Comparison of ENCODE assay signal across 10 cellular contexts in the genomic region with DNA sequence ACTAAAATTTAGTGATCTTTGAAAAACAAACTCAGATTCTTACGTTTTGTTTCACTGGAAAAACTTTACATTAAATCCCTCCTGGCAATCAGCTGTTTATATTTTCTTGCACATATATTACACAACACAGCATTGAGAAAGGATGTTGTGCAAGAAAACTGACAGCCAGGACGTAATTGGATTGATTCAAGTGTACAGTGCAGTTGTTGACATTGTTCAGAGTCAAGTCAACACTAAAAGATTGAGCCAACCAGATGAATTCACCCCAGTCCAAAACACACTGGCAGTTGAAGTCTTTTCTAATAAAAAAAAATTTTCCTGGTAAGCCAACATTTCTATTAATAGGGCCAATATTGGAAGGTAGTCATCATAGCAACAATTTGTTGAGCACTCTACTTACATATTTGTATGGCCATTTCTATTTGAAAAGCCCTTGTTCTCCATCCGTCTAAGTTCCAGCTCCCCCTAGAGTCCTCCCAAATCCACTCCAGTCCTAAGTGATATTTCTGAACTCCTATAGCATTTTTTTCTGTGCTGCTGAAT. TPM values are rescaled to one million over a fixed set of nuclear protein-coding genes. Genes with fewer than 3 reads are reported as not detected.
A peak's percentile ranks its signal among the peaks of the same experiment; 100 is the strongest.
DNase-seq lines count a peak whose midpoint lies in the region; ATAC-seq and TF ChIP-seq lines count a peak whose summit lies in the region.
"Had no signal": no experiment of that assay in that cellular context is flagged by ENCODE, and none has a peak within 500 bp of the region (broad histone marks: within the 10 kb centered on the region; RNA-seq: fewer than 3 reads in every experiment).

No MANE protein-coding gene starts in this region.

- intact Hi-C loops in right lobe of liver (cut with DNase I): no loop called here

- peak; percentile 43 for TF ChIP-seq CTCF in BE2C (IDR thresholded peaks at IDR 0.05; ENCODE audit: low read depth, low read length)
- no peak for TF ChIP-seq CTCF in WTC11 (IDR thresholded peaks at IDR 0.05)
- peak; percentile 32 to 54 (median 42) for TF ChIP-seq CTCF in right lobe of liver (IDR thresholded peaks at IDR 0.05)

- POLR2A ChIA-PET in WTC11 (lab: Charles Lee): no interaction called here

- H3K9me3 ChIP-seq in BE2C (no peaks in the 10 kb centered on the region), right lobe of liver (no peaks in the 10 kb centered on the region)
- H3K9me3 ChIP-seq: SJSA1 had no signal

- H3K9me3 Mint-ChIP-seq in WTC11: peaks cover 6% of the 10 kb centered on the region; the same call in 1 of the 2 replicates

- H3K27ac ChIP-seq in right lobe of liver: peak overlapping the region; percentile 75 to 93 (median 89)
- H3K27ac ChIP-seq: SJSA1 had no signal

- H3K27me3 Mint-ChIP-seq in WTC11 (ENCODE audit: low read depth): no peaks in the 10 kb centered on the region; the same call in 1 of the 2 replicates

- no peaks in the 10 kb centered on the region for H3K4me1 Mint-ChIP-seq in WTC11

- CTCF ChIA-PET in WTC11 (lab: Charles Lee): interaction anchor here (1.0 kb wide), 2 partner anchors 19 kb away, joined by 3 read pairs; no protein-coding TSS in a partner anchor

- H3K27me3 ChIP-seq in BE2C (peaks cover 20% of the 10 kb centered on the region), right lobe of liver (no peaks in the 10 kb centered on the region)
- H3K27me3 ChIP-seq: SJSA1 had no signal

- H3K36me3 ChIP-seq in BE2C (no peaks in the 10 kb centered on the region), right lobe of liver (no peaks in the 10 kb centered on the region)
- H3K36me3 ChIP-seq: SJSA1 had no signal

- no peak overlapping the region for H3K4me3 ChIP-seq in BE2C (ENCODE audit: low read depth, low read length)
- peak overlapping the region; percentile 21 to 51 (median 49) for H3K4me3 ChIP-seq in right lobe of liver
- H3K4me3 ChIP-seq: SJSA1 had no signal

- no peak for DNase-seq in BE2C
- peak; percentile 52 to 71 for DNase-seq in Kasumi-1 (lab: John Stamatoyannopoulos, UW)
- DNase-seq in WTC11 (ENCODE audit: low spot score): no peak
- no peak for DNase-seq in right lobe of liver
- DNase-seq in ureter (ENCODE audit: low spot score): no peak
- DNase-seq in NCI-H1436 (lab: John Stamatoyannopoulos, UW): no peak
- DNase-seq in COLO668 (lab: John Stamatoyannopoulos, UW; ENCODE audit: unreplicated experiment): no peak
- DNase-seq: activated naive CD4-positive, alpha-beta T cell treated with Interleukin-2 at 50 U/mL for 16 hours had no signal

- no peak overlapping the region for H3K27ac Mint-ChIP-seq in WTC11

- no peak for TF ChIP-seq POLR2A in right lobe of liver (IDR thresholded peaks at IDR 0.05)

- ATAC-seq in WTC11: peak; percentile 58
- ATAC-seq in right lobe of liver: peak; percentile 69 to 88 (median 80)
- no peak for ATAC-seq in GM18870 (IDR thresholded peaks at IDR 0.05; ENCODE audit: unreplicated experiment)

- H3K4me3 Mint-ChIP-seq in WTC11: no peak overlapping the region

- no peaks in the 10 kb centered on the region for H3K36me3 Mint-ChIP-seq in WTC11

- WGBS in right lobe of liver (ENCODE audit: insufficient coverage, low coverage, low lambda C conversion rate, missing lambda C conversion rate): 7% methylated on average over 3 of the region's 3 CpGs

- no peaks in the 10 kb centered on the region for H3K4me1 ChIP-seq in BE2C
- peaks cover 0 to 37% (median 11%) of the 10 kb centered on the region in 4 donors for H3K4me1 ChIP-seq in right lobe of liver
- H3K4me1 ChIP-seq: SJSA1 had no signal

TF ChIP-seq in WTC11, 78 proteins besides CTCF, POLR2A, EP300 and RAD21:
- TF ChIP-seq ZNF396 (CRISPR knock-in tag; IDR thresholded peaks at IDR 0.05; ENCODE audit: borderline replicate concordance) (no peak), GABPB1 (CRISPR knock-in tag; IDR thresholded peaks at IDR 0.05) (peak; percentile 95)
TF ChIP-seq in WTC11: peak in this region for 1.

RNA-seq across cellular contexts. Expression of a gene that starts 20.9 kb away (rescaled TPM):
- not detected for polyA plus RNA-seq in BE2C (2012; ENCODE audit: insufficient read depth, insufficient read length, low read depth)
- 0.04 to 0.07 TPM in 2 of 3 replicates, not detected in the other for total RNA-seq in WTC11 (2021)
- total RNA-seq in right lobe of liver: 100 to 1,000 TPM in 2 of 6 experiments, 10 to 100 TPM in 4; 21.6 to 364 (median 96.0) TPM
- 0.23 TPM for total RNA-seq in ureter
- total RNA-seq: SJSA1 had no signal

RNA-seq across cellular contexts. Expression of a gene that starts 22.9 kb away (rescaled TPM):
- polyA plus RNA-seq in BE2C (2012; ENCODE audit: insufficient read depth, insufficient read length, low read depth): not detected
- total RNA-seq in WTC11 (2021) (0.16 TPM in 1 of 3 replicates, not detected in the others), right lobe of liver (10 to 100 TPM in 1 of 6 experiments, 1 to 10 TPM in 4, under 1 TPM in 1; 0.75 to 18.9 (median 5.9) TPM), ureter (2.2 TPM)

Comparison
In these comparisons a context has a peak if more than half of its experiments do, and no peak if none do; other contexts are left out.
1. DNase-seq: peak in Kasumi-1 (2 of 2); none in BE2C (single experiment), WTC11 (single experiment), right lobe of liver (0 of 3), ureter (single experiment), NCI-H1436 (single experiment) and COLO668 (single experiment).
2. RNA of a gene that starts 20.9 kb away (total RNA-seq): 21.6 to 364 TPM in right lobe of liver; 0.23 TPM in ureter (single experiment) and 0.04 to 0.07 TPM in WTC11; every median in the first group is over 10 times any median in the second.